Comparison of ENCODE assay signal across 17 cellular contexts in genomic region chr2:70009776-70010175, GRCh38. TPM values are rescaled to one million over a fixed set of nuclear protein-coding genes. Genes with fewer than 3 reads are reported as not detected.
DNase-seq lines count a peak whose midpoint lies in the region; ATAC-seq and TF ChIP-seq lines count a peak whose summit lies in the region.
"Had no signal": no experiment of that assay in that cellular context is flagged by ENCODE, and none has a peak within 500 bp of the region (broad histone marks: within the 10 kb centered on the region; RNA-seq: fewer than 3 reads in every experiment).

No MANE protein-coding gene starts in this region.

- H3K4me3 ChIP-seq in mucosa of stomach (ENCODE audit: low read length) (no peak overlapping the region), urinary bladder (ENCODE audit: low read depth, low read length) (no peak overlapping the region), heart left ventricle (no peak overlapping the region)
- H3K4me3 ChIP-seq: right lobe of liver, upper lobe of left lung had no signal

- 93% methylated on average over 6 of the region's 6 CpGs for WGBS in urinary bladder
- WGBS in heart left ventricle, 4 donors, result 95 to 99% (median 96%) methylated on average over 6 of the region's 6 CpGs

- no peak for ATAC-seq in heart left ventricle
- ATAC-seq: Panc1 had no signal

- H3K9me3 Mint-ChIP-seq in activated CD4-positive, alpha-beta T cell treated with anti-CD3 and anti-CD28 coated beads, Interleukin-2, amount 10 ng/mL, durations not matched to agents 24 days and 14 days, result no peaks in the 10 kb centered on the region
- H3K9me3 Mint-ChIP-seq in dendritic cell treated with granulocyte-macrophage colony-stimulating factor and Interleukin-4, amounts not matched to agents 40 ng/mL and 50 ng/mL, for 4 days, result no peaks in the 10 kb centered on the region

- H3K4me3 Mint-ChIP-seq in activated CD4-positive, alpha-beta T cell treated with anti-CD3 and anti-CD28 coated beads, Interleukin-2, amount 10 ng/mL, durations not matched to agents 24 days and 14 days, result no peak overlapping the region
- no peak overlapping the region for H3K4me3 Mint-ChIP-seq in dendritic cell treated with granulocyte-macrophage colony-stimulating factor and Interleukin-4, amounts not matched to agents 40 ng/mL and 50 ng/mL, for 4 days

- peaks cover 15% of the 10 kb centered on the region for H3K4me1 Mint-ChIP-seq in activated CD4-positive, alpha-beta T cell treated with anti-CD3 and anti-CD28 coated beads, Interleukin-2, amount 10 ng/mL, durations not matched to agents 24 days and 14 days
- H3K4me1 Mint-ChIP-seq in dendritic cell treated with granulocyte-macrophage colony-stimulating factor and Interleukin-4, amounts not matched to agents 40 ng/mL and 50 ng/mL, for 4 days (ENCODE audit: low read depth), result peaks cover 24% of the 10 kb centered on the region

- no peaks in the 10 kb centered on the region for H3K27me3 ChIP-seq in mucosa of stomach (ENCODE audit: control insufficient read depth, insufficient read depth, low read length)
- H3K27me3 ChIP-seq in heart left ventricle, result no peaks in the 10 kb centered on the region
- H3K27me3 ChIP-seq: right lobe of liver, upper lobe of left lung had no signal

- H3K36me3 Mint-ChIP-seq in activated CD4-positive, alpha-beta T cell treated with anti-CD3 and anti-CD28 coated beads, Interleukin-2, amount 10 ng/mL, durations not matched to agents 24 days and 14 days (ENCODE audit: low read depth), result peaks cover 12% of the 10 kb centered on the region
- no peaks in the 10 kb centered on the region for H3K36me3 Mint-ChIP-seq in dendritic cell treated with granulocyte-macrophage colony-stimulating factor and Interleukin-4, amounts not matched to agents 40 ng/mL and 50 ng/mL, for 4 days (ENCODE audit: low read depth)

- no peak for TF ChIP-seq POLR2A in heart left ventricle (IDR thresholded peaks at IDR 0.05)

- no peak for DNase-seq in activated CD4-positive, alpha-beta T cell treated with anti-CD3 and anti-CD28 coated beads, Interleukin-2, amount 10 ng/mL, durations not matched to agents 24 days and 14 days
- no peak for DNase-seq in activated CD4-positive, alpha-beta T cell treated with anti-CD3 and anti-CD28 coated beads for 4 hours
- no peak for DNase-seq in NOMO-1 (lab: John Stamatoyannopoulos, UW; ENCODE audit: unreplicated experiment in 2 of 2)
- DNase-seq in SW 1271 (lab: John Stamatoyannopoulos, UW), result no peak
- DNase-seq in heart left ventricle, result no peak
- DNase-seq: 8988T; activated CD4-positive, alpha-beta T cell treated with anti-CD3 and anti-CD28 coated beads for 48 hours; effector CD8-positive, alpha-beta T cell; NCI-H1436; occipital lobe; stimulated activated naive CD4-positive, alpha-beta T cell treated with Interleukin-2 at 50 U/mL for 16 hours had no signal

- no peak for TF ChIP-seq CTCF in heart left ventricle (IDR thresholded peaks at IDR 0.05)

- peak overlapping the region; percentile 28 for H3K27ac Mint-ChIP-seq in activated CD4-positive, alpha-beta T cell treated with anti-CD3 and anti-CD28 coated beads, Interleukin-2, amount 10 ng/mL, durations not matched to agents 24 days and 14 days
- peak overlapping the region; percentile 86 for H3K27ac Mint-ChIP-seq in dendritic cell treated with granulocyte-macrophage colony-stimulating factor and Interleukin-4, amounts not matched to agents 40 ng/mL and 50 ng/mL, for 4 days

- H3K36me3 ChIP-seq in mucosa of stomach (ENCODE audit: control insufficient read depth, insufficient read depth, low read length) (no peaks in the 10 kb centered on the region), urinary bladder (ENCODE audit: insufficient read depth) (no peaks in the 10 kb centered on the region), heart left ventricle (peaks cover 0 to 6% (median 0%) of the 10 kb centered on the region in 9 donors)
- H3K36me3 ChIP-seq: right lobe of liver, upper lobe of left lung had no signal

- H3K27me3 Mint-ChIP-seq in activated CD4-positive, alpha-beta T cell treated with anti-CD3 and anti-CD28 coated beads, Interleukin-2, amount 10 ng/mL, durations not matched to agents 24 days and 14 days, result no peaks in the 10 kb centered on the region
- H3K27me3 Mint-ChIP-seq in dendritic cell treated with granulocyte-macrophage colony-stimulating factor and Interleukin-4, amounts not matched to agents 40 ng/mL and 50 ng/mL, for 4 days, result no peaks in the 10 kb centered on the region

- H3K27ac ChIP-seq in urinary bladder (ENCODE audit: low read depth) (peak overlapping the region; percentile 57), heart left ventricle (no peak overlapping the region)
- H3K27ac ChIP-seq: right lobe of liver, upper lobe of left lung had no signal

- intact Hi-C loops in activated CD4-positive, alpha-beta T cell treated with anti-CD3 and anti-CD28 coated beads, Interleukin-2, amount 10 ng/mL, durations not matched to agents 24 days and 14 days (cut with micrococcal nuclease), result no loop called here
- intact Hi-C loops in dendritic cell treated with granulocyte-macrophage colony-stimulating factor and Interleukin-4, amounts not matched to agents 40 ng/mL and 50 ng/mL, for 4 days (cut with micrococcal nuclease), result loop anchor here (5.0 kb wide), 1 partner anchor 38 kb away; no protein-coding TSS in a partner anchor
- intact Hi-C loops in heart left ventricle (cut with DNase I), result loop anchor here in 2 of 10 donors (10.0 kb wide), 1 partner anchor 55 kb away; no protein-coding TSS in a partner anchor

- H3K4me1 ChIP-seq in mucosa of stomach (ENCODE audit: control insufficient read depth, insufficient read depth, low read length) (peaks cover 34% of the 10 kb centered on the region), urinary bladder (ENCODE audit: insufficient read depth) (no peaks in the 10 kb centered on the region), heart left ventricle (peaks cover 0 to 10% (median 0%) of the 10 kb centered on the region in 12 donors)

- H3K9me3 ChIP-seq in mucosa of stomach (ENCODE audit: control insufficient read depth, low read length) (no peaks in the 10 kb centered on the region), heart left ventricle (no peaks in the 10 kb centered on the region)
- H3K9me3 ChIP-seq: right lobe of liver, upper lobe of left lung had no signal

- peak overlapping the region; percentile 47 for H3K9ac ChIP-seq in mucosa of stomach (ENCODE audit: low read length)

RNA-seq across cellular contexts. Expression of gene ASPRV1, which starts 48.3 kb away (rescaled TPM):
- 0.75 and 1.4 TPM in 2 replicates for total RNA-seq in activated CD4-positive, alpha-beta T cell treated with anti-CD3 and anti-CD28 coated beads, Interleukin-2, amount 10 ng/mL, durations not matched to agents 24 days and 14 days
- total RNA-seq in urinary bladder, result 2.9 TPM
- polyA plus RNA-seq in urinary bladder, result 1.9 TPM
- under 1 TPM in 8 of 9 donors, not detected in 1; 0.28 to 0.94 (median 0.56) TPM for total RNA-seq in heart left ventricle
- polyA plus RNA-seq in heart left ventricle, result 1 to 10 TPM in 1 of 2 donors, under 1 TPM in 1; 0.50 to 1.4 TPM
